In genomic region chr4:172842759-172843158, GRCh38 we compare ENCODE assay signal across 18 cellular contexts.
A peak's percentile ranks its signal among the peaks of the same experiment; 100 is the strongest.
DNase-seq lines count a peak whose midpoint lies in the region; ATAC-seq, FAIRE-seq and TF ChIP-seq lines count a peak whose summit lies in the region.
"Had no signal": no experiment of that assay in that cellular context is flagged by ENCODE, and none has a peak within 500 bp of the region (broad histone marks: within the 10 kb centered on the region; RNA-seq: fewer than 3 reads in every experiment).

No MANE protein-coding gene starts in this region.

- TF ChIP-seq CTCF in neural progenitor cell (IDR thresholded peaks at IDR 0.05) (no peak), endothelial cell (IDR thresholded peaks at IDR 0.05; ENCODE audit: unreplicated experiment) (no peak)

- H3K27ac ChIP-seq in ectodermal cell (ENCODE audit: insufficient read depth, low read depth, low read length, poor library complexity, severe bottlenecking), result peak overlapping the region; percentile 76
- peak overlapping the region; percentile 9 for H3K27ac ChIP-seq in neural progenitor cell

- H3K79me2 ChIP-seq in neural progenitor cell (ENCODE audit: low read depth), result no peaks in the 10 kb centered on the region

- H3K4me2 ChIP-seq in neural progenitor cell, result peak overlapping the region; percentile 62

- H2AFZ ChIP-seq in neural progenitor cell (replicated peaks), result no peak overlapping the region

- 40 to 54% methylated on average over 4 of the region's 4 CpGs for WGBS in ectodermal cell, 2 experiments

- H3K36me3 ChIP-seq in ectodermal cell (ENCODE audit: control insufficient read depth, insufficient read depth, low read length) (no peaks in the 10 kb centered on the region), neural progenitor cell (no peaks in the 10 kb centered on the region)

- no peak overlapping the region for H3K9ac ChIP-seq in neural progenitor cell

- H3K4me3 ChIP-seq in ectodermal cell (ENCODE audit: insufficient read depth, low read depth, low read length) (no peak overlapping the region), neural progenitor cell (no peak overlapping the region)

- FAIRE-seq in RCC 7860 (lab: Jason Lieb, UNC), result no peak
- FAIRE-seq: GM12892, HTR-8/SVneo had no signal

- peaks cover 9% of the 10 kb centered on the region for H3F3A ChIP-seq in neural progenitor cell (ENCODE audit: low read depth)

- H3K9me3 Mint-ChIP-seq in neural progenitor cell (peaks cover 3% of the 10 kb centered on the region), endothelial cell (ENCODE audit: unreplicated experiment) (no peaks in the 10 kb centered on the region)

- H3K36me3 Mint-ChIP-seq in neural progenitor cell (no peaks in the 10 kb centered on the region), endothelial cell (ENCODE audit: low read depth, unreplicated experiment) (no peaks in the 10 kb centered on the region)
- H3K36me3 Mint-ChIP-seq: CD4-positive, CD25-positive, alpha-beta regulatory T cell had no signal

- ATAC-seq in GM19397 (IDR thresholded peaks at IDR 0.05; ENCODE audit: unreplicated experiment), result no peak

- H3K4me3 Mint-ChIP-seq in neural progenitor cell, result peak overlapping the region; percentile 17
- H3K4me3 Mint-ChIP-seq in endothelial cell (ENCODE audit: unreplicated experiment), result no peak overlapping the region
- H3K4me3 Mint-ChIP-seq: CD4-positive, CD25-positive, alpha-beta regulatory T cell had no signal

- H3K27ac Mint-ChIP-seq in neural progenitor cell, result peak overlapping the region; percentile 94
- no peak overlapping the region for H3K27ac Mint-ChIP-seq in endothelial cell (ENCODE audit: unreplicated experiment)
- H3K27ac Mint-ChIP-seq: CD4-positive, CD25-positive, alpha-beta regulatory T cell had no signal

- H3K27me3 ChIP-seq in ectodermal cell (ENCODE audit: control insufficient read depth, insufficient read depth, low read length, poor library complexity, severe bottlenecking) (no peaks in the 10 kb centered on the region), neural progenitor cell (no peaks in the 10 kb centered on the region)

- H3K4me1 ChIP-seq in ectodermal cell (ENCODE audit: control insufficient read depth, insufficient read depth, low read length) (peaks cover 10% of the 10 kb centered on the region), neural progenitor cell (peaks cover 25% of the 10 kb centered on the region)

- peaks cover 25% of the 10 kb centered on the region for H3K4me1 Mint-ChIP-seq in neural progenitor cell
- H3K4me1 Mint-ChIP-seq in endothelial cell (ENCODE audit: unreplicated experiment), result no peaks in the 10 kb centered on the region
- H3K4me1 Mint-ChIP-seq: CD4-positive, CD25-positive, alpha-beta regulatory T cell had no signal

- no peaks in the 10 kb centered on the region for H4K20me1 ChIP-seq in neural progenitor cell (ENCODE audit: low read depth)

- H3K27me3 Mint-ChIP-seq in neural progenitor cell (ENCODE audit: insufficient read depth, low read depth), result no peaks in the 10 kb centered on the region
- H3K27me3 Mint-ChIP-seq in endothelial cell (ENCODE audit: unreplicated experiment), result peaks cover 5% of the 10 kb centered on the region
- H3K27me3 Mint-ChIP-seq: CD4-positive, CD25-positive, alpha-beta regulatory T cell had no signal

- no peaks in the 10 kb centered on the region for H3K9me3 ChIP-seq in ectodermal cell (ENCODE audit: control insufficient read depth, low read length)
- H3K9me3 ChIP-seq in neural progenitor cell (ENCODE audit: low read depth), result no peaks in the 10 kb centered on the region

- DNase-seq in DMS153 treated with DMSO at 0.1 percent for 48 hours (lab: John Stamatoyannopoulos, UW; ENCODE audit: unreplicated experiment), result peak; percentile 24
- peak; percentile 8 for DNase-seq in NCI-H128 (lab: John Stamatoyannopoulos, UW; ENCODE audit: unreplicated experiment)
- DNase-seq in neural progenitor cell (ENCODE audit: low spot score), result peak; percentile 75
- no peak for DNase-seq in RCC 7860 (ENCODE audit: low spot score)
- no peak for DNase-seq in endothelial cell (ENCODE audit: low spot score)
- DNase-seq: AML-193; Calu3; CD4-positive, CD25-positive, alpha-beta regulatory T cell; DND-41; GDM1; NCI-H2081 treated with DMSO at 0.1 percent for 48 hours; NCI-H446; NCI-H82; SIG-M5 had no signal

Comparison
In these comparisons a context has a peak if more than half of its experiments do, and no peak if none do; other contexts are left out.
1. DNase-seq: peak in DMS153 treated with DMSO at 0.1 percent for 48 hours (single experiment), NCI-H128 (single experiment) and neural progenitor cell (single experiment); none in RCC 7860 (single experiment) and endothelial cell (single experiment).